ENCODE assay signal across 1 cellular context in genomic region chr7:66591801-66592596, GRCh38.
A peak's percentile ranks its signal among the peaks of the same experiment; 100 is the strongest.
TF ChIP-seq lines count a peak whose summit lies in the region.

No MANE protein-coding gene starts in this region.

TF ChIP-seq in HepG2, 621 proteins besides CTCF, POLR2A, EP300 and RAD21 (continued from another document and continues in another):
- TF ChIP-seq ZBTB10 (CRISPR knock-in tag; IDR thresholded peaks at IDR 0.05; ENCODE audit: borderline replicate concordance): no peak
- no peak for TF ChIP-seq SIX4 (CRISPR knock-in tag; IDR thresholded peaks at IDR 0.05)
- TF ChIP-seq JUNB (CRISPR knock-in tag; IDR thresholded peaks at IDR 0.05; ENCODE audit: borderline replicate concordance): no peak
- TF ChIP-seq ZNF275 (CRISPR knock-in tag; IDR thresholded peaks at IDR 0.05; ENCODE audit: borderline replicate concordance): peak; percentile 62; the same call in 1 of the 2 replicates
- TF ChIP-seq KLF6 (CRISPR knock-in tag; IDR thresholded peaks at IDR 0.05): no peak
- TF ChIP-seq NFE2L1 (CRISPR knock-in tag; IDR thresholded peaks at IDR 0.05; ENCODE audit: borderline replicate concordance): no peak
- TF ChIP-seq ZNF205 (CRISPR knock-in tag; IDR thresholded peaks at IDR 0.05): no peak
- TF ChIP-seq ZNF350 (CRISPR knock-in tag; IDR thresholded peaks at IDR 0.05; ENCODE audit: borderline replicate concordance, low read depth): peak; percentile 43; the same call in 1 of the 2 replicates
- no peak for TF ChIP-seq PPARG (CRISPR knock-in tag; conservative IDR thresholded peaks at IDR 0.05)
- TF ChIP-seq ATF7 (IDR thresholded peaks at IDR 0.05): no peak
- peak; percentile 52; the same call in 1 of the 2 replicates for TF ChIP-seq ATF7 (CRISPR knock-in tag; IDR thresholded peaks at IDR 0.05)
- no peak for TF ChIP-seq PAF1 (CRISPR knock-in tag; IDR thresholded peaks at IDR 0.05)
- TF ChIP-seq CC2D1A (CRISPR knock-in tag; IDR thresholded peaks at IDR 0.05): no peak
- TF ChIP-seq KAT2B (IDR thresholded peaks at IDR 0.05; ENCODE audit: borderline replicate concordance, low read depth, low read length): no peak
- TF ChIP-seq ZBTB37 (CRISPR knock-in tag; IDR thresholded peaks at IDR 0.05): no peak
- no peak for TF ChIP-seq ZNF234 (CRISPR knock-in tag; conservative IDR thresholded peaks at IDR 0.05)
- no peak for TF ChIP-seq ONECUT2 (CRISPR knock-in tag; IDR thresholded peaks at IDR 0.05)
- no peak for TF ChIP-seq SRSF1 (optimal IDR thresholded peaks at IDR 0.05; ENCODE audit: low read depth, low read length)
- TF ChIP-seq ZSCAN25 (CRISPR knock-in tag; IDR thresholded peaks at IDR 0.05): no peak
- TF ChIP-seq CCAR2 (optimal IDR thresholded peaks at IDR 0.05; ENCODE audit: low read depth, low read length): no peak
- no peak for TF ChIP-seq NFATC3 (CRISPR knock-in tag; IDR thresholded peaks at IDR 0.05)
- TF ChIP-seq ARNT2 (CRISPR knock-in tag; IDR thresholded peaks at IDR 0.05; ENCODE audit: low read depth): peak; percentile 87; the same call in 1 of the 2 replicates
- peak; percentile 62 for TF ChIP-seq SP2 (CRISPR knock-in tag; IDR thresholded peaks at IDR 0.05)
- TF ChIP-seq GTF2F1 (IDR thresholded peaks at IDR 0.05; ENCODE audit: low read length): no peak
- TF ChIP-seq BATF2 (CRISPR knock-in tag; IDR thresholded peaks at IDR 0.05): peak; percentile 76; the same call in 1 of the 2 replicates
- TF ChIP-seq KLF16 (CRISPR knock-in tag; IDR thresholded peaks at IDR 0.05): peak in 1 of 2 experiments; percentile 63; a peak in 1 of 4 replicates
- 0 out of 2 replicates have a peak, but pooled peaks have one; percentile 24 for TF ChIP-seq PBX3 (CRISPR knock-in tag; IDR thresholded peaks at IDR 0.05; ENCODE audit: borderline replicate concordance)
- TF ChIP-seq AGO2 (optimal IDR thresholded peaks at IDR 0.05; ENCODE audit: low read depth, low read length): peak; percentile 71
- TF ChIP-seq MEIS2 (CRISPR knock-in tag; IDR thresholded peaks at IDR 0.05): peak; percentile 63; the same call in 1 of the 2 replicates
- TF ChIP-seq KDM5A (IDR thresholded peaks at IDR 0.05; ENCODE audit: borderline replicate concordance, low read length): no peak
- TF ChIP-seq ZNF431 (CRISPR knock-in tag; IDR thresholded peaks at IDR 0.05; ENCODE audit: borderline replicate concordance, low read depth): peak; percentile 65; the same call in 1 of the 2 replicates
- no peak for TF ChIP-seq RERE (CRISPR knock-in tag; IDR thresholded peaks at IDR 0.05; ENCODE audit: low read depth)
- TF ChIP-seq NCOR1 (IDR thresholded peaks at IDR 0.05; ENCODE audit: borderline replicate concordance, low read length): no peak
- no peak for TF ChIP-seq ZNF121 (CRISPR knock-in tag; IDR thresholded peaks at IDR 0.05)
- no peak for TF ChIP-seq ZNF10 (CRISPR knock-in tag; IDR thresholded peaks at IDR 0.05; ENCODE audit: borderline replicate concordance, low read depth)
- no peak for TF ChIP-seq ZFP36 (IDR thresholded peaks at IDR 0.05; ENCODE audit: borderline replicate concordance, low read depth, low read length, partially characterized antibody)
- peak; percentile 82; the same call in 1 of the 2 replicates for TF ChIP-seq ZNF235 (CRISPR knock-in tag; IDR thresholded peaks at IDR 0.05; ENCODE audit: borderline replicate concordance)
- TF ChIP-seq CREB3 (CRISPR knock-in tag; IDR thresholded peaks at IDR 0.05): no peak
- 0 out of 2 replicates have a peak, but pooled peaks have one; percentile 11 for TF ChIP-seq TFAP4 (IDR thresholded peaks at IDR 0.05; ENCODE audit: borderline replicate concordance, low read depth)
- peak; percentile 47; the same call in 1 of the 2 replicates for TF ChIP-seq ZNF331 (CRISPR knock-in tag; IDR thresholded peaks at IDR 0.05)
- TF ChIP-seq TMF1 (CRISPR knock-in tag; IDR thresholded peaks at IDR 0.05; ENCODE audit: low read depth): no peak
- TF ChIP-seq IRF2 (CRISPR knock-in tag; IDR thresholded peaks at IDR 0.05): peak; percentile 72
- TF ChIP-seq TBX2 (CRISPR knock-in tag; IDR thresholded peaks at IDR 0.05; ENCODE audit: borderline replicate concordance): peak; percentile 89
- peak; percentile 73 for TF ChIP-seq ELF1 (CRISPR knock-in tag; IDR thresholded peaks at IDR 0.05)
- TF ChIP-seq PLSCR1 (CRISPR knock-in tag; IDR thresholded peaks at IDR 0.05; ENCODE audit: borderline replicate concordance): no peak
- no peak for TF ChIP-seq HCFC1 (IDR thresholded peaks at IDR 0.05; ENCODE audit: low read depth, low read length)
- TF ChIP-seq HNF4G (IDR thresholded peaks at IDR 0.05; ENCODE audit: borderline replicate concordance, low read depth, low read length): peak; percentile 44; the same call in 1 of the 2 replicates
- TF ChIP-seq HNF4G (CRISPR knock-in tag; IDR thresholded peaks at IDR 0.05; ENCODE audit: borderline replicate concordance, low read depth): peak; percentile 64; the same call in 1 of the 2 replicates
- peak; percentile 72 for TF ChIP-seq PATZ1 (CRISPR knock-in tag; IDR thresholded peaks at IDR 0.05)
